ENCODE assay signal across 30 cellular contexts in the genomic region with DNA sequence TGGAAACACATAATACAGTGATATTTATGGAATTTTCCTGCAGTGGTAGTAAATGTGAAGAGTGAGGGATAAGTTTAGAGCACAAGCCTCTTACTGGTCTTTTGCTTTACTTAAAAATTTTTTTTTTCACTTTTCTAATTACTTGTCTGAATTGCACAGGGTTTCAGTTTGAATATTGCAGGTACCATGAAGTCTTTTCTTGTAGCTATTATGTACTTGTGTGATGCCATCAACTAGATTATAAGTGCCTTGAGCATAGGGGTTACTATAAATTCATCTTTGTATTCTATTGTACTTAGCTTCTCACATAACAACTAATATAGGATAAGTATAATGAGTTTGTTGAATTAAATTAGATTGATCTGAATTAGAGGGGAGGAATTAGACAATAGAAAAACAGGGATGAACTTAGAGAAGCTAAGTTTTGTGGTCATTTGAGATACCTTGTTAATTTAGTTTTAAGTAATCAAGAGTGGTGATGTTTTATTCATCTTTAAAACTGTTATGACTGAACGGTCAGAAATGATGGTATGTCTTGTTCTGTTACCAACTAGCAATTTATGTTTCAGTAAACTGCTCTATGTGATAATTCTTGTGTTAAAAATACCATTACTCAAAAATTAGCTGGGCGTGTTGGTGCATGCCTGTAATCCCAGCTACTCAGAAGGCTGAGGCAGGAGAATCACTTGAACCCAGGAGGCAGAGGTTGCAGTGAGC. TPM values are rescaled to one million over a fixed set of nuclear protein-coding genes. Genes with fewer than 3 reads are reported as not detected.
DNase-seq lines count a peak whose midpoint lies in the region; ATAC-seq, FAIRE-seq and TF ChIP-seq lines count a peak whose summit lies in the region.
"Had no signal": no experiment of that assay in that cellular context is flagged by ENCODE, and none has a peak within 500 bp of the region (broad histone marks: within the 10 kb centered on the region; RNA-seq: fewer than 3 reads in every experiment).

No MANE protein-coding gene starts in this region.

- POLR2A ChIA-PET in MCF 10A (lab: Yijun Ruan, JAX) = interaction anchor here (2.7 to 6.1 kb wide), 2 partner anchors 10 to 41 kb away, joined by 9 to 53 read pairs; partner anchors contain the start of gene CCDC91

- peaks cover 18% of the 10 kb centered on the region for H3K4me1 Mint-ChIP-seq in MCF 10A (ENCODE audit: insufficient read depth, unreplicated experiment)
- H3K4me1 Mint-ChIP-seq: nephron progenitor cell had no signal

- H3K4me3 ChIP-seq in breast epithelium (no peak overlapping the region), ovary (no peak overlapping the region)
- H3K4me3 ChIP-seq: coronary artery had no signal

- WGBS in ovary, 3 donors = 91 to 94% (median 92%) methylated on average over 2 of the region's 2 CpGs

- BruUV-seq in MCF 10A (replicated peaks; lab: Mats Ljungman, UMichigan) = no TSS peak

- TF ChIP-seq POLR2A in breast epithelium (IDR thresholded peaks at IDR 0.05) (no peak), ovary (IDR thresholded peaks at IDR 0.05) (no peak)

- TF ChIP-seq CTCF in MCF 10A (IDR thresholded peaks at IDR 0.05; ENCODE audit: unreplicated experiment) (no peak), breast epithelium (IDR thresholded peaks at IDR 0.05) (no peak), ovary (IDR thresholded peaks at IDR 0.05) (no peak)

- intact Hi-C loops in MCF 10A (cut with micrococcal nuclease) = no loop called here
- intact Hi-C loops in breast epithelium (cut with DNase I; ENCODE audit: low total_unique reads) = no loop called here
- intact Hi-C loops in ovary (cut with DNase I) = no loop called here

- H3K9me3 Mint-ChIP-seq in MCF 10A (ENCODE audit: unreplicated experiment) = no peaks in the 10 kb centered on the region
- H3K9me3 Mint-ChIP-seq: CD8-positive, alpha-beta memory T cell; nephron progenitor cell; type B pancreatic cell had no signal

- FAIRE-seq in islet of Langerhans (lab: Jason Lieb, UNC) = peak; percentile 21
- FAIRE-seq: H54 had no signal

- no peaks in the 10 kb centered on the region for H3K4me1 ChIP-seq in breast epithelium
- no peaks in the 10 kb centered on the region for H3K4me1 ChIP-seq in ovary (ENCODE audit: insufficient read depth)
- H3K4me1 ChIP-seq: BE2C had no signal

- no peak for TF ChIP-seq EP300 in ovary (IDR thresholded peaks at IDR 0.05)

- CTCF ChIA-PET in MCF 10A (lab: Yijun Ruan, JAX) = no interaction called here

- H3K36me3 Mint-ChIP-seq in MCF 10A (ENCODE audit: insufficient read depth, unreplicated experiment) = no peaks in the 10 kb centered on the region

- H3K4me3 Mint-ChIP-seq in MCF 10A (ENCODE audit: unreplicated experiment) = no peak overlapping the region
- H3K4me3 Mint-ChIP-seq: activated naive CD8-positive, alpha-beta T cell treated with anti-CD3 and anti-CD28 coated beads, Interleukin-2, amount 50 U/mL, for 24 hours; CD8-positive, alpha-beta memory T cell; nephron progenitor cell; type B pancreatic cell had no signal

- H3K27me3 Mint-ChIP-seq in MCF 10A (ENCODE audit: insufficient read depth, unreplicated experiment) = no peaks in the 10 kb centered on the region
- H3K27me3 Mint-ChIP-seq: activated naive CD8-positive, alpha-beta T cell treated with anti-CD3 and anti-CD28 coated beads, Interleukin-2, amount 50 U/mL, for 24 hours; CD8-positive, alpha-beta memory T cell; type B pancreatic cell had no signal

- H3K27ac Mint-ChIP-seq in MCF 10A (ENCODE audit: low read depth, unreplicated experiment) = peak overlapping the region; percentile 80
- H3K27ac Mint-ChIP-seq: activated naive CD8-positive, alpha-beta T cell treated with anti-CD3 and anti-CD28 coated beads, Interleukin-2, amount 50 U/mL, for 24 hours; nephron progenitor cell; type B pancreatic cell had no signal

- H3K27ac ChIP-seq in breast epithelium (no peak overlapping the region), ovary (no peak overlapping the region)
- H3K27ac ChIP-seq: coronary artery had no signal

- no peaks in the 10 kb centered on the region for H3K36me3 ChIP-seq in breast epithelium
- H3K36me3 ChIP-seq in ovary = no peaks in the 10 kb centered on the region
- H3K36me3 ChIP-seq: BE2C had no signal

- H3K27me3 ChIP-seq in breast epithelium = no peaks in the 10 kb centered on the region
- no peaks in the 10 kb centered on the region for H3K27me3 ChIP-seq in ovary
- H3K27me3 ChIP-seq: BE2C had no signal

- H3K9me3 ChIP-seq in breast epithelium (no peaks in the 10 kb centered on the region), ovary (no peaks in the 10 kb centered on the region)
- H3K9me3 ChIP-seq: BE2C had no signal

- peak; percentile 50 for ATAC-seq in GM19035 (IDR thresholded peaks at IDR 0.05; ENCODE audit: unreplicated experiment)
- ATAC-seq in HG02885 (IDR thresholded peaks at IDR 0.05; ENCODE audit: poor library complexity, unreplicated experiment) = peak; percentile 68
- ATAC-seq in HG03280 (IDR thresholded peaks at IDR 0.05; ENCODE audit: unreplicated experiment) = no peak
- no peak for ATAC-seq in HG03439 (IDR thresholded peaks at IDR 0.05; ENCODE audit: unreplicated experiment)
- ATAC-seq: activated naive CD8-positive, alpha-beta T cell treated with anti-CD3 and anti-CD28 coated beads, Interleukin-2, amount 50 U/mL, for 24 hours; left colon; Panc1 had no signal

- DNase-seq in MCF 10A (ENCODE audit: unreplicated experiment) (no peak), breast epithelium (ENCODE audit: low spot score in 2 of 2) (no peak), ovary (no peak)
- DNase-seq: activated CD4-positive, CD25-positive, alpha-beta regulatory T cell treated with anti-CD3 and anti-CD28 coated beads, Interleukin-2, amount 50 U/mL, for 72 hours; activated gamma-delta T cell treated with Interleukin-2 at 50 U/mL for 16 hours; activated naive CD8-positive, alpha-beta T cell treated with anti-CD3 and anti-CD28 coated beads, Interleukin-2, amount 50 U/mL, for 24 hours; BE2C; caudate nucleus; CD8-positive, alpha-beta memory T cell; effector CD8-positive, alpha-beta T cell; hypothalamus; left colon; NCI-H1092; NCI-H1930; NCI-H345; NCI-H748 treated with DMSO at 0.1 percent for 48 hours; nephron progenitor cell; Right ventricle myocardium superior; stimulated activated CD4-positive, alpha-beta T cell treated with anti-CD3 and anti-CD28 coated beads, Interleukin-15, amount 100 ng/mL, for 24 hours; stimulated activated CD4-positive, alpha-beta T cell treated with anti-CD3 and anti-CD28 coated beads, Interleukin-4, amount 100 ng/mL, for 4 hours; substantia nigra had no signal

RNA-seq across cellular contexts. Expression of gene CCDC91, which starts 42.1 kb away (rescaled TPM):
- total RNA-seq in MCF 10A (2022) = 35.9 and 38.6 TPM in 2 replicates
- total RNA-seq in breast epithelium = 10 to 100 TPM; 45.9 to 68.9 (median 48.8) TPM
- total RNA-seq in ovary = 10 to 100 TPM; 29.2 to 45.7 (median 38.2) TPM
- polyA plus RNA-seq in ovary = 10 to 100 TPM; 15.8 to 22.4 TPM

Comparison
In these comparisons a context has a peak if more than half of its experiments do, and no peak if none do; other contexts are left out.
1. ATAC-seq: peak in GM19035 (single experiment) and HG02885 (single experiment); none in HG03280 (single experiment) and HG03439 (single experiment).